Comparison of ENCODE assay signal across 28 cellular contexts in genomic region chr18:27991391-27991790, GRCh38.
A peak's percentile ranks its signal among the peaks of the same experiment; 100 is the strongest.
DNase-seq lines count a peak whose midpoint lies in the region; ATAC-seq, FAIRE-seq and TF ChIP-seq lines count a peak whose summit lies in the region.
"Had no signal": no experiment of that assay in that cellular context is flagged by ENCODE, and none has a peak within 500 bp of the region (broad histone marks: within the 10 kb centered on the region; RNA-seq: fewer than 3 reads in every experiment).

No MANE protein-coding gene starts in this region.

- CTCF ChIA-PET in HepG2 (lab: Yijun Ruan, JAX; ENCODE audit: low intra/inter-chr PET ratio, low total read pairs): no interaction called here

- TF ChIP-seq RAD21 in HepG2 (CRISPR knock-in tag; IDR thresholded peaks at IDR 0.05): no peak

- POLR2A ChIA-PET in HepG2 (lab: Yijun Ruan, JAX): no interaction called here

- H3K79me2 ChIP-seq in HepG2 (ENCODE audit: insufficient read depth, low read length): no peaks in the 10 kb centered on the region

- ATAC-seq in HepG2: peak; percentile 43; the same call in 2 of the 3 replicates
- no peak for ATAC-seq in right lobe of liver
- no peak for ATAC-seq in activated naive CD4-positive, alpha-beta T cell treated with anti-CD3 and anti-CD28 coated beads, Interleukin-2, amount 50 U/mL, for 72 hours
- ATAC-seq: K562 had no signal

- H3K36me3 ChIP-seq in HepG2 (replicated peaks in 1 of 2; ENCODE audit: control insufficient read depth in 1 of 2, insufficient read depth in 2 of 2, low read length in 2 of 2): peaks cover 6 to 21% of the 10 kb centered on the region in 2 experiments; a peak in 4 of 5 replicates
- H3K36me3 ChIP-seq in right lobe of liver: peaks cover 0 to 19% (median 9%) of the 10 kb centered on the region in 4 donors

- no peak overlapping the region for H2AFZ ChIP-seq in HepG2 (ENCODE audit: low read length)
- H2AFZ ChIP-seq: GM23248 had no signal

- intact Hi-C loops in HepG2 (cut with micrococcal nuclease; ENCODE audit: unreplicated experiment): no loop called here
- intact Hi-C loops in right lobe of liver (cut with DNase I): no loop called here

- H3K9me3 ChIP-seq in HepG2 (ENCODE audit: low read length): no peaks in the 10 kb centered on the region
- H3K9me3 ChIP-seq in right lobe of liver: no peaks in the 10 kb centered on the region
- H3K9me3 ChIP-seq: SJSA1 had no signal

- TF ChIP-seq CTCF in HepG2 (CRISPR knock-in tag; IDR thresholded peaks at IDR 0.05): no peak
- TF ChIP-seq CTCF in right lobe of liver (IDR thresholded peaks at IDR 0.05): no peak
- TF ChIP-seq CTCF in fibroblast of the aortic adventitia (IDR thresholded peaks at IDR 0.05; ENCODE audit: insufficient read depth, low read length): no peak
- TF ChIP-seq CTCF in nephron progenitor cell (IDR thresholded peaks at IDR 0.05): no peak

- no peak for TF ChIP-seq POLR2A in HepG2 (IDR thresholded peaks at IDR 0.05; ENCODE audit: insufficient read depth in 1 of 2, low read depth in 2 of 2, low read length in 2 of 2)
- no peak for TF ChIP-seq POLR2A in right lobe of liver (IDR thresholded peaks at IDR 0.05)

- BruUV-seq in HepG2 (replicated peaks; lab: Mats Ljungman, UMichigan): no TSS peak

- in situ Hi-C loops in HepG2 (cut with HindIII; ENCODE audit: extremely low pct_ligation_motif_present, low pct_unique_long_range_greater_than_20kb): no loop called here

- no peak overlapping the region for H3K9ac ChIP-seq in HepG2 (ENCODE audit: insufficient read depth, low read depth, low read length)
- H3K9ac ChIP-seq: GM23248 had no signal

- TF ChIP-seq EP300 in HepG2 (IDR thresholded peaks at IDR 0.05; ENCODE audit: low read depth in 2 of 2, low read length in 2 of 2) (no peak), HepG2 (CRISPR knock-in tag; IDR thresholded peaks at IDR 0.05; ENCODE audit: borderline replicate concordance) (no peak)

- H3K27ac Mint-ChIP-seq in nephron progenitor cell: peak overlapping the region; percentile 41
- no peak overlapping the region for H3K27ac Mint-ChIP-seq in activated naive CD4-positive, alpha-beta T cell treated with anti-CD3 and anti-CD28 coated beads, Interleukin-2, amount 50 U/mL, for 72 hours
- H3K27ac Mint-ChIP-seq: CD4-positive, CD25-positive, alpha-beta regulatory T cell had no signal

- 80% methylated on average over 2 of the region's 2 CpGs for WGBS in HepG2 (ENCODE audit: low lambda C conversion rate)
- WGBS in right lobe of liver (ENCODE audit: insufficient coverage, low coverage, low lambda C conversion rate, missing lambda C conversion rate): 100% methylated on average over 2 of the region's 2 CpGs

- peaks cover 70% of the 10 kb centered on the region for H3K36me3 Mint-ChIP-seq in nephron progenitor cell (ENCODE audit: low read depth)
- no peaks in the 10 kb centered on the region for H3K36me3 Mint-ChIP-seq in activated naive CD4-positive, alpha-beta T cell treated with anti-CD3 and anti-CD28 coated beads, Interleukin-2, amount 50 U/mL, for 72 hours
- H3K36me3 Mint-ChIP-seq: CD4-positive, CD25-positive, alpha-beta regulatory T cell had no signal

- H4K20me1 ChIP-seq in HepG2 (ENCODE audit: insufficient read depth, low read length): no peaks in the 10 kb centered on the region

- H3K4me3 ChIP-seq in HepG2 (replicated peaks in 1 of 3; ENCODE audit: insufficient read depth in 1 of 3, low read depth in 2 of 3, low read length in 3 of 3) (no peak overlapping the region), right lobe of liver (no peak overlapping the region), fibroblast of the aortic adventitia (ENCODE audit: low read depth, low read length) (no peak overlapping the region)
- H3K4me3 ChIP-seq: GM23248, K562, SJSA1 had no signal

- no peak overlapping the region for H3K4me2 ChIP-seq in HepG2 (ENCODE audit: low read depth, low read length)

- H3K27ac ChIP-seq in HepG2 (ENCODE audit: extremely low read length, insufficient read depth, low read length): no peak overlapping the region
- no peak overlapping the region for H3K27ac ChIP-seq in right lobe of liver
- H3K27ac ChIP-seq: GM23248, SJSA1 had no signal

- H3K4me1 ChIP-seq in HepG2 (ENCODE audit: insufficient read depth, low read length) (peaks cover 18% of the 10 kb centered on the region), right lobe of liver (no peaks in the 10 kb centered on the region)

- DNase-seq in HepG2 (ENCODE audit: low spot score): peak; percentile 43
- no peak for DNase-seq in right lobe of liver
- DNase-seq in fibroblast of the aortic adventitia (ENCODE audit: low read depth): peak; percentile 40
- DNase-seq in nephron progenitor cell: no peak
- no peak for DNase-seq in activated naive CD4-positive, alpha-beta T cell treated with anti-CD3 and anti-CD28 coated beads, Interleukin-2, amount 50 U/mL, for 72 hours (ENCODE audit: low spot score in 2 of 2)
- DNase-seq in GF-D8 (lab: John Stamatoyannopoulos, UW): no peak
- no peak for DNase-seq in stimulated activated CD4-positive, alpha-beta T cell treated with anti-CD3 and anti-CD28 coated beads, Interleukin-4, amount 100 ng/mL, for 1 hour
- DNase-seq in DMS 273 treated with DMSO at 0.1 percent for 48 hours (lab: John Stamatoyannopoulos, UW): no peak
- DNase-seq: 8988T; ACHN; CD4-positive, CD25-positive, alpha-beta regulatory T cell; DMS53; GM23248; H7; Kasumi-1; NCI-H1092 treated with DMSO at 0.1 percent for 48 hours; NCI-H1436; NCI-H187; NCI-H2081 treated with DMSO at 0.1 percent for 48 hours; NCI-H2171; NCI-H345; NCI-H524 treated with DMSO at 0.1 percent for 48 hours; NCI-H774; NK-92 treated with Interleukin-12 subunit alpha and Interleukin-12 subunit beta, amount 100 ng/mL, for 24 hours; Right ventricle myocardium superior; RPMI8226 had no signal

- H3K27me3 Mint-ChIP-seq in nephron progenitor cell (ENCODE audit: low read depth, poor library complexity): no peaks in the 10 kb centered on the region
- H3K27me3 Mint-ChIP-seq: CD4-positive, CD25-positive, alpha-beta regulatory T cell had no signal

- H3K9me3 Mint-ChIP-seq in nephron progenitor cell: no peaks in the 10 kb centered on the region
- H3K9me3 Mint-ChIP-seq in activated naive CD4-positive, alpha-beta T cell treated with anti-CD3 and anti-CD28 coated beads, Interleukin-2, amount 50 U/mL, for 72 hours: peaks cover 3 to 6% of the 10 kb centered on the region in 2 donors

- no peaks in the 10 kb centered on the region for H3K4me1 Mint-ChIP-seq in nephron progenitor cell
- H3K4me1 Mint-ChIP-seq: CD4-positive, CD25-positive, alpha-beta regulatory T cell had no signal

- H3K27me3 ChIP-seq in HepG2 (ENCODE audit: control insufficient read depth in 1 of 2, insufficient read depth in 2 of 2, low read length in 2 of 2) (no peaks in the 10 kb centered on the region), right lobe of liver (no peaks in the 10 kb centered on the region)
- H3K27me3 ChIP-seq: SJSA1 had no signal

- H3K4me3 Mint-ChIP-seq in nephron progenitor cell: no peak overlapping the region
- H3K4me3 Mint-ChIP-seq: CD4-positive, CD25-positive, alpha-beta regulatory T cell had no signal

- no peak for FAIRE-seq in HepG2 (lab: Jason Lieb, UNC)
- FAIRE-seq: K562 had no signal

TF ChIP-seq in HepG2, 621 proteins besides CTCF, POLR2A, EP300 and RAD21:
- TF ChIP-seq TIGD3 (CRISPR knock-in tag; IDR thresholded peaks at IDR 0.05; ENCODE audit: borderline replicate concordance): no peak
- TF ChIP-seq ATF4 (CRISPR knock-in tag; IDR thresholded peaks at IDR 0.05): 0 out of 4 replicates have a peak, but pooled peaks of 1 of the 2 experiments have one; percentile 17
- TF ChIP-seq ZNF225 (CRISPR knock-in tag; IDR thresholded peaks at IDR 0.05): no peak
- no peak for TF ChIP-seq ZMAT5 (CRISPR knock-in tag; IDR thresholded peaks at IDR 0.05; ENCODE audit: borderline replicate concordance, low read depth)
- TF ChIP-seq HNF4A (CRISPR knock-in tag; IDR thresholded peaks at IDR 0.05): 0 out of 2 replicates have a peak, but pooled peaks have one; percentile 7
- no peak for TF ChIP-seq CBFB (CRISPR knock-in tag; IDR thresholded peaks at IDR 0.05)
- no peak for TF ChIP-seq HBP1 (CRISPR knock-in tag; IDR thresholded peaks at IDR 0.05; ENCODE audit: low read depth)
- TF ChIP-seq NFYC (CRISPR knock-in tag; IDR thresholded peaks at IDR 0.05): no peak

Comparison
In these comparisons a context has a peak if more than half of its experiments do, and no peak if none do; other contexts are left out.
1. DNase-seq: peak in HepG2 (single experiment) and fibroblast of the aortic adventitia (single experiment); none in right lobe of liver (0 of 3), nephron progenitor cell (single experiment), activated naive CD4-positive, alpha-beta T cell treated with anti-CD3 and anti-CD28 coated beads, Interleukin-2, amount 50 U/mL, for 72 hours (0 of 2), GF-D8 (single experiment), stimulated activated CD4-positive, alpha-beta T cell treated with anti-CD3 and anti-CD28 coated beads, Interleukin-4, amount 100 ng/mL, for 1 hour (single experiment) and DMS 273 treated with DMSO at 0.1 percent for 48 hours (single experiment).